In the genomic region with DNA sequence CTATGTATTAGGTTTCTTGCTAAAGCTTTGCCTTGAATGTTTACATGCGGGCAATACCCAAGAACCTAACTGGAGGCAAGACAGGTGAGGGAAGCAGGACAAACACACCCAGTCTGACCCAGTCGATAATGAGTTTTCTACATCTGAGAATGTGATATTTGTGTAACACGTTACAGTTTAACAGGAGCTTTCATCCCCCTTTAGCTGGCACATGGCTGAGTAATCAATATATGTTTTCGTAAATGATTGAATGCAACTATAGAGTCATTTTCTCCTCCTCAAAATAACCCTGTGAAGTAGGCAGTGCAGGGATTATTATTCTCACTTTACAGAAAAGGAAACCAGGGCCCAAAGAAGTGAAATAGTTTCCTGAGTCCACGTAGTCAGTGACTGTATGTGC, we compare ENCODE assay signal across 22 cellular contexts.
DNase-seq lines count a peak whose midpoint lies in the region; ATAC-seq and TF ChIP-seq lines count a peak whose summit lies in the region.
"Had no signal": no experiment of that assay in that cellular context is flagged by ENCODE, and none has a peak within 500 bp of the region (broad histone marks: within the 10 kb centered on the region; RNA-seq: fewer than 3 reads in every experiment).

No MANE protein-coding gene starts in this region.

- H3K4me1 ChIP-seq in hepatocyte (ENCODE audit: insufficient read depth) (no peaks in the 10 kb centered on the region), mesenchymal stem cell (ENCODE audit: control insufficient read depth, insufficient read depth, low read depth, low read length) (no peaks in the 10 kb centered on the region), mammary epithelial cell (ENCODE audit: insufficient read depth, low read length) (no peaks in the 10 kb centered on the region), trophoblast cell (ENCODE audit: control insufficient read depth in 1 of 2, insufficient read depth in 2 of 2, low read length in 2 of 2) (no peaks in the 10 kb centered on the region)

- dilution Hi-C loops in mammary epithelial cell (cut with HindIII; ENCODE audit: low sequenced_read_pairs), result loop anchor here (5.0 kb wide), 3 partner anchors 53 to 373 kb away; no protein-coding TSS in a partner anchor

- peak overlapping the region; percentile 31 for H3K27ac ChIP-seq in hepatocyte
- H3K27ac ChIP-seq in mesenchymal stem cell (ENCODE audit: low read length, poor library complexity, severe bottlenecking), result no peak overlapping the region
- no peak overlapping the region for H3K27ac ChIP-seq in mammary epithelial cell (ENCODE audit: insufficient read depth, low read depth, low read length)
- H3K27ac ChIP-seq in trophoblast cell (ENCODE audit: low read depth, low read length), result no peak overlapping the region
- H3K27ac ChIP-seq: 22Rv1, HL-60 had no signal

- peaks cover 13% of the 10 kb centered on the region for H3K36me3 Mint-ChIP-seq in Calu3 (ENCODE audit: insufficient read depth, unreplicated experiment)
- H3K36me3 Mint-ChIP-seq: CD8-positive, alpha-beta T cell had no signal

- intact Hi-C loops in Calu3 (cut with micrococcal nuclease; ENCODE audit: unreplicated experiment), result loop anchor here (2.0 kb wide), 3 partner anchors 174 to 526 kb away; no protein-coding TSS in a partner anchor
- intact Hi-C loops in mammary epithelial cell (cut with micrococcal nuclease), result no loop called here

- H3K9me3 ChIP-seq in hepatocyte (ENCODE audit: low read depth), result no peaks in the 10 kb centered on the region
- H3K9me3 ChIP-seq in mesenchymal stem cell (ENCODE audit: control insufficient read depth, low read length), result no peaks in the 10 kb centered on the region
- no peaks in the 10 kb centered on the region for H3K9me3 ChIP-seq in mammary epithelial cell (replicated peaks; ENCODE audit: insufficient read depth, low read length)
- no peaks in the 10 kb centered on the region for H3K9me3 ChIP-seq in trophoblast cell (ENCODE audit: insufficient read depth, low read depth, low read length)
- H3K9me3 ChIP-seq: SK-N-SH had no signal

- H2BK5ac ChIP-seq in mesenchymal stem cell (ENCODE audit: low read depth, low read length, poor library complexity, severe bottlenecking), result no peak overlapping the region
- H2BK5ac ChIP-seq in trophoblast cell (ENCODE audit: low read depth, low read length, poor library complexity), result no peak overlapping the region

- H3K79me1 ChIP-seq in mesenchymal stem cell (replicated peaks; ENCODE audit: low read length, poor library complexity, severe bottlenecking), result no peaks in the 10 kb centered on the region
- H3K79me1 ChIP-seq in trophoblast cell (ENCODE audit: low read length), result no peaks in the 10 kb centered on the region

- WGBS in hepatocyte (ENCODE audit: low lambda C conversion rate, missing lambda C conversion rate), result 79% methylated on average over 5 of the region's 5 CpGs
- 100% methylated on average over 3 of the region's 5 CpGs for WGBS in mesenchymal stem cell
- WGBS in mammary epithelial cell (ENCODE audit: low coverage, missing lambda C conversion rate), result 84% methylated on average over 5 of the region's 5 CpGs
- WGBS in trophoblast cell (ENCODE audit: extremely low coverage, insufficient coverage, insufficient read length), result no CpG with 5 or more reads among the region's 5 CpGs

- no peaks in the 10 kb centered on the region for H3K9me3 Mint-ChIP-seq in Calu3 (ENCODE audit: low read depth, unreplicated experiment)
- H3K9me3 Mint-ChIP-seq: CD8-positive, alpha-beta T cell had no signal

- H3K9ac ChIP-seq in mesenchymal stem cell (ENCODE audit: low read length) (no peak overlapping the region), mammary epithelial cell (ENCODE audit: insufficient read depth, low read length) (no peak overlapping the region), trophoblast cell (ENCODE audit: low read length) (no peak overlapping the region)
- H3K9ac ChIP-seq: SK-N-SH had no signal

- no peak overlapping the region for H3K18ac ChIP-seq in mesenchymal stem cell (ENCODE audit: low read depth in 1 of 2, low read length in 2 of 2)
- no peak overlapping the region for H3K18ac ChIP-seq in trophoblast cell (ENCODE audit: low read length)

- H2AFZ ChIP-seq in hepatocyte (peak overlapping the region; percentile 25), mesenchymal stem cell (ENCODE audit: low read depth, low read length) (no peak overlapping the region), mammary epithelial cell (ENCODE audit: low read depth, low read length) (no peak overlapping the region), trophoblast cell (ENCODE audit: insufficient read depth, low read length, poor library complexity) (no peak overlapping the region)

- no peak for TF ChIP-seq CTCF in Calu3 (IDR thresholded peaks at IDR 0.05; ENCODE audit: unreplicated experiment)
- TF ChIP-seq CTCF in hepatocyte (IDR thresholded peaks at IDR 0.05; ENCODE audit: poor library complexity), result no peak
- no peak for TF ChIP-seq CTCF in mammary epithelial cell (conservative IDR thresholded peaks at IDR 0.05 in 1 of 2, IDR thresholded peaks at IDR 0.05 in 1 of 2; ENCODE audit: extremely low read depth in 1 of 2, insufficient read depth in 1 of 2, low read depth in 1 of 2, low read length in 2 of 2)

- H3K27me3 Mint-ChIP-seq in Calu3 (ENCODE audit: unreplicated experiment), result no peaks in the 10 kb centered on the region

- peak; percentile 59 for DNase-seq in Calu3
- no peak for DNase-seq in hepatocyte (ENCODE audit: low spot score)
- DNase-seq in mesenchymal stem cell, result no peak
- no peak for DNase-seq in mammary epithelial cell
- DNase-seq in occipital lobe (lab: John Stamatoyannopoulos, UW), result no peak
- DNase-seq in stimulated activated CD4-positive, alpha-beta T cell treated with anti-CD3 and anti-CD28 coated beads, Interleukin-4, amount 100 ng/mL, for 4 hours, result no peak
- no peak for DNase-seq in trophoblast cell
- DNase-seq: ACHN; C1 segment of cervical spinal cord; CD8-positive, alpha-beta T cell; DMS153; NCI-H1092; NCI-H1436; NCI-H1930; NCI-H226; NCI-H510A treated with DMSO at 0.1 percent for 48 hours; NCI-H748 treated with DMSO at 0.1 percent for 48 hours; SIG-M5; SK-N-SH had no signal

- H2BK15ac ChIP-seq in mesenchymal stem cell (ENCODE audit: low read depth, poor library complexity, severe bottlenecking), result no peak overlapping the region

- H4K91ac ChIP-seq in mesenchymal stem cell (ENCODE audit: low read length) (no peak overlapping the region), trophoblast cell (ENCODE audit: low read depth, low read length) (no peak overlapping the region)

- no peaks in the 10 kb centered on the region for H3K79me2 ChIP-seq in hepatocyte
- H3K79me2 ChIP-seq in mammary epithelial cell (ENCODE audit: insufficient read depth, low read length), result no peaks in the 10 kb centered on the region
- no peaks in the 10 kb centered on the region for H3K79me2 ChIP-seq in trophoblast cell (ENCODE audit: control insufficient read depth, insufficient read depth, low read length, poor library complexity)

- H4K20me1 ChIP-seq in hepatocyte (ENCODE audit: insufficient read depth, poor library complexity, severe bottlenecking) (no peaks in the 10 kb centered on the region), mammary epithelial cell (ENCODE audit: insufficient read depth, low read length) (no peaks in the 10 kb centered on the region)

- H3K23ac ChIP-seq in mesenchymal stem cell (ENCODE audit: low read length in 2 of 2), result no peak overlapping the region
- no peak overlapping the region for H3K23ac ChIP-seq in trophoblast cell (ENCODE audit: low read length)

- no peak overlapping the region for H3K4me3 ChIP-seq in hepatocyte
- no peak overlapping the region for H3K4me3 ChIP-seq in mesenchymal stem cell (ENCODE audit: insufficient read depth in 1 of 2, low read depth in 1 of 2, low read length in 2 of 2)
- no peak overlapping the region for H3K4me3 ChIP-seq in mammary epithelial cell (replicated peaks in 1 of 3; ENCODE audit: insufficient read depth in 1 of 3, low read depth in 2 of 3, low read length in 3 of 3)
- H3K4me3 ChIP-seq in trophoblast cell (ENCODE audit: low read depth, low read length), result no peak overlapping the region

- H3K9me2 ChIP-seq in hepatocyte (replicated peaks; ENCODE audit: insufficient read depth), result no peaks in the 10 kb centered on the region
- H3K9me2 ChIP-seq: SK-N-SH had no signal

- CTCF ChIA-PET in Calu3 (lab: Charles Lee) (interaction anchor here (0.7 to 6.2 kb wide), 29 partner anchors 8 to 488 kb away, joined by 3 to 74 read pairs (median 6); a partner anchor contains a TSS), mammary epithelial cell (lab: Charles Lee; ENCODE audit: low non-redundant PET) (interaction anchor here (0.6 to 1.1 kb wide), 2 partner anchors 68 to 376 kb away, joined by 3 read pairs; no protein-coding TSS in a partner anchor)

- H3K4me2 ChIP-seq in hepatocyte, result no peak overlapping the region
- no peak overlapping the region for H3K4me2 ChIP-seq in mesenchymal stem cell (ENCODE audit: low read length, poor library complexity, severe bottlenecking)
- no peak overlapping the region for H3K4me2 ChIP-seq in mammary epithelial cell (ENCODE audit: insufficient read depth, low read depth, low read length)
- no peak overlapping the region for H3K4me2 ChIP-seq in trophoblast cell (ENCODE audit: low read length)
- H3K4me2 ChIP-seq: SK-N-SH had no signal

- peak overlapping the region; percentile 70 for H3K4me3 Mint-ChIP-seq in Calu3 (ENCODE audit: low read depth, unreplicated experiment)
- H3K4me3 Mint-ChIP-seq: CD8-positive, alpha-beta T cell had no signal

- H3K4me1 Mint-ChIP-seq in Calu3 (ENCODE audit: low read depth, unreplicated experiment), result peaks cover 80% of the 10 kb centered on the region

- H2BK120ac ChIP-seq in mesenchymal stem cell (ENCODE audit: low read depth, low read length) (no peak overlapping the region), trophoblast cell (ENCODE audit: insufficient read depth, low read length, poor library complexity) (no peak overlapping the region)

- peak; percentile 30 for ATAC-seq in HG02981 (IDR thresholded peaks at IDR 0.05; ENCODE audit: unreplicated experiment)
- ATAC-seq: CD8-positive, alpha-beta T cell had no signal

- no TSS peak for BruUV-seq in Calu3 (replicated peaks; lab: Mats Ljungman, UMichigan)
- no TSS peak for BruUV-seq in mammary epithelial cell (replicated peaks; lab: Mats Ljungman, UMichigan)

- H3K14ac ChIP-seq in mesenchymal stem cell (ENCODE audit: low read length in 2 of 2), result no peak overlapping the region
- no peak overlapping the region for H3K14ac ChIP-seq in trophoblast cell (ENCODE audit: low read length)

- H3K27ac Mint-ChIP-seq in Calu3 (ENCODE audit: unreplicated experiment), result peak overlapping the region; percentile 100
- H3K27ac Mint-ChIP-seq: CD8-positive, alpha-beta T cell had no signal

- no peak overlapping the region for H4K8ac ChIP-seq in mesenchymal stem cell (ENCODE audit: low read length)
- no peak overlapping the region for H4K8ac ChIP-seq in trophoblast cell (ENCODE audit: low read depth, low read length)

- H2AK5ac ChIP-seq in mesenchymal stem cell (ENCODE audit: low read length, severe bottlenecking) (no peak overlapping the region), trophoblast cell (ENCODE audit: low read length) (no peak overlapping the region)

- no peaks in the 10 kb centered on the region for H3K27me3 ChIP-seq in hepatocyte
- peaks cover 0 to 10% of the 10 kb centered on the region in 2 experiments for H3K27me3 ChIP-seq in mesenchymal stem cell (ENCODE audit: control insufficient read depth in 1 of 2, insufficient read depth in 1 of 2, low read length in 2 of 2)
- H3K27me3 ChIP-seq in mammary epithelial cell (ENCODE audit: insufficient read depth, low read length), result no peaks in the 10 kb centered on the region
- H3K27me3 ChIP-seq in trophoblast cell (ENCODE audit: insufficient read depth, low read length), result no peaks in the 10 kb centered on the region

- no peak overlapping the region for H4K12ac ChIP-seq in trophoblast cell (ENCODE audit: low read depth, low read length)

- in situ Hi-C loops in mammary epithelial cell (cut with MboI; ENCODE audit: low sequenced_read_pairs in 2 of 2), result loop anchor here (5.0 to 25.0 kb wide), 6 partner anchors 266 to 552 kb away; no protein-coding TSS in a partner anchor

- no peak overlapping the region for H2BK12ac ChIP-seq in mesenchymal stem cell (ENCODE audit: low read length in 2 of 2)
- no peak overlapping the region for H2BK12ac ChIP-seq in trophoblast cell (ENCODE audit: low read length)

- H3K36me3 ChIP-seq in hepatocyte (replicated peaks; ENCODE audit: insufficient read depth, low read depth) (no peaks in the 10 kb centered on the region), mesenchymal stem cell (ENCODE audit: control insufficient read depth in 1 of 2, insufficient read depth in 2 of 2, low read depth in 1 of 2, low read length in 2 of 2) (no peaks in the 10 kb centered on the region), mammary epithelial cell (ENCODE audit: insufficient read depth, low read length) (no peaks in the 10 kb centered on the region), trophoblast cell (ENCODE audit: control insufficient read depth in 1 of 2, insufficient read depth in 2 of 2, low read length in 2 of 2) (no peaks in the 10 kb centered on the region)

- H3K4ac ChIP-seq in mesenchymal stem cell (ENCODE audit: low read depth in 1 of 2, low read length in 2 of 2) (peak overlapping the region; percentile 19 to 47), trophoblast cell (ENCODE audit: low read depth, low read length) (no peak overlapping the region)
